ENCODE assay signal across 25 cellular contexts in the genomic region with DNA sequence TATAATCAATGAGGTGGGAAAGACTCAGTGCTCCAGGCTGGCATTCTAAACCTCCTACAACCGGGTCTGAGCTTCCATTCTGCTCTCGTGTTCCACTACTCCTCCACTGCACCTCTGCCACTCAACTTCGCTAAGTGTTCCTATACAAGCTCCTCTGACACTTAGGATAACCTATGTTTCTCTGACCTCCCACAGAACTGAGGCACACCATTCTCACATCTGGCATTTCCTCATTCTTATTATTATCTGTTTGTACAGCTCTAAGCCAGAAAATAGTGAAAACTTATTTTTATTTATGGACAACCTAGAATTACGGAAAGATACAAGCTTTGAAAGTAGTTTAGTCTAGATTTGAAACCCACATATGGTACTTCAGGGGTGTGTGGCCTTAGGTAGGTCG.
DNase-seq lines count a peak whose midpoint lies in the region; FAIRE-seq and TF ChIP-seq lines count a peak whose summit lies in the region.
"Had no signal": no experiment of that assay in that cellular context is flagged by ENCODE, and none has a peak within 500 bp of the region (broad histone marks: within the 10 kb centered on the region; RNA-seq: fewer than 3 reads in every experiment).

No MANE protein-coding gene starts in this region.

- no peak for TF ChIP-seq POLR2A in GM12892 (IDR thresholded peaks at IDR 0.05; ENCODE audit: low read depth, low read length)

- H3K4me3 Mint-ChIP-seq in endodermal cell (no peak overlapping the region), Caco-2 (ENCODE audit: unreplicated experiment) (no peak overlapping the region)
- H3K4me3 Mint-ChIP-seq: activated CD4-positive, alpha-beta memory T cell treated with anti-CD3 and anti-CD28 coated beads for 36 hours; activated naive CD4-positive, alpha-beta T cell treated with anti-CD3 and anti-CD28 coated beads for 36 hours; activated T-helper 1 cell treated with anti-CD3 and anti-CD28 coated beads, Interleukin-12 subunit alpha, Interleukin-12 subunit beta, Interleukin-2, Interleukin-4 antibody, amounts not matched to agents 30 ng/mL and 10 ng/mL and 1 ng/mL, durations not matched to agents 14 hours and 24 hours and 36 hours; stimulated activated memory B cell treated with anti-CD40 and anti-IgM and Interleukin-4, amounts not matched to agents 10 μg/mL and 1 μg/mL and 100 μg/mL, for 72 hours; type B pancreatic cell had no signal

- DNase-seq in GM12892 (ENCODE audit: insufficient read length), result no peak
- DNase-seq in endodermal cell, result peak; percentile 45
- no peak for DNase-seq in trophoblast cell
- no peak for DNase-seq in SKM-1 treated with dmso at 0.1 percent for 144 hours (lab: John Stamatoyannopoulos, UW; ENCODE audit: unreplicated experiment)
- no peak for DNase-seq in Caco-2
- DNase-seq in GM13976 (ENCODE audit: low spot score), result no peak
- no peak for DNase-seq in activated effector memory CD4-positive, alpha-beta T cell treated with anti-CD3 and anti-CD28 coated beads, Interleukin-2, amount 50 U/mL, for 16 hours
- DNase-seq: activated CD4-positive, alpha-beta memory T cell treated with anti-CD3 and anti-CD28 coated beads for 36 hours; activated naive CD4-positive, alpha-beta T cell treated with anti-CD3 and anti-CD28 coated beads for 36 hours; amniotic stem cell; brain microvascular endothelial cell; HCEC 1CT; left colon; MV-4-11; NCI-H146; NCI-H2107; NCI-H510A; occipital lobe; RPMI8226; T-helper 1 cell had no signal

- H2BK12ac ChIP-seq in trophoblast cell (ENCODE audit: low read length), result no peak overlapping the region

- H2AFZ ChIP-seq in KMS-11 (ENCODE audit: low read depth) (no peak overlapping the region), trophoblast cell (ENCODE audit: insufficient read depth, low read length, poor library complexity) (no peak overlapping the region)

- H2BK120ac ChIP-seq in trophoblast cell (ENCODE audit: insufficient read depth, low read length, poor library complexity), result no peak overlapping the region

- H3K27me3 Mint-ChIP-seq in endodermal cell (ENCODE audit: insufficient read depth) (no peaks in the 10 kb centered on the region), Caco-2 (ENCODE audit: insufficient read depth, unreplicated experiment) (no peaks in the 10 kb centered on the region)
- H3K27me3 Mint-ChIP-seq: activated CD4-positive, alpha-beta memory T cell treated with anti-CD3 and anti-CD28 coated beads for 36 hours; stimulated activated memory B cell treated with anti-CD40 and anti-IgM and Interleukin-4, amounts not matched to agents 10 μg/mL and 1 μg/mL and 100 μg/mL, for 72 hours; type B pancreatic cell had no signal

- no peak overlapping the region for H3K23ac ChIP-seq in trophoblast cell (ENCODE audit: low read length)

- H4K8ac ChIP-seq in trophoblast cell (ENCODE audit: low read depth, low read length), result no peak overlapping the region

- H3K27ac Mint-ChIP-seq in endodermal cell (peak overlapping the region; percentile 12), Caco-2 (ENCODE audit: unreplicated experiment) (no peak overlapping the region)
- H3K27ac Mint-ChIP-seq: activated CD4-positive, alpha-beta memory T cell treated with anti-CD3 and anti-CD28 coated beads for 36 hours; activated naive CD4-positive, alpha-beta T cell treated with anti-CD3 and anti-CD28 coated beads for 36 hours; activated T-helper 1 cell treated with anti-CD3 and anti-CD28 coated beads, Interleukin-12 subunit alpha, Interleukin-12 subunit beta, Interleukin-2, Interleukin-4 antibody, amounts not matched to agents 30 ng/mL and 10 ng/mL and 1 ng/mL, durations not matched to agents 14 hours and 24 hours and 36 hours; stimulated activated memory B cell treated with anti-CD40 and anti-IgM and Interleukin-4, amounts not matched to agents 10 μg/mL and 1 μg/mL and 100 μg/mL, for 72 hours; type B pancreatic cell had no signal

- H4K91ac ChIP-seq in trophoblast cell (ENCODE audit: low read depth, low read length), result peak overlapping the region; percentile 26

- H4K12ac ChIP-seq in trophoblast cell (ENCODE audit: low read depth, low read length), result no peak overlapping the region

- FAIRE-seq in GM12892 (lab: Jason Lieb, UNC), result peak; percentile 9

- H3K9ac ChIP-seq in KMS-11 (no peak overlapping the region), endodermal cell (ENCODE audit: extremely low read depth, low read length, poor library complexity, severe bottlenecking) (no peak overlapping the region), trophoblast cell (ENCODE audit: low read length) (no peak overlapping the region)

- 94 to 100% methylated on average over 3 to 5 of the region's 5 CpGs for WGBS in endodermal cell (ENCODE audit: insufficient coverage in 1 of 2, insufficient read length in 1 of 2), 2 experiments
- WGBS in trophoblast cell (ENCODE audit: extremely low coverage, insufficient coverage, insufficient read length), result no CpG with 5 or more reads among the region's 5 CpGs

- in situ Hi-C loops in GM13976 (cut with MboI; ENCODE audit: low sequenced_read_pairs, unreplicated experiment), result no loop called here

- H3K14ac ChIP-seq in trophoblast cell (ENCODE audit: low read length), result no peak overlapping the region

- no peaks in the 10 kb centered on the region for H3K36me3 ChIP-seq in KMS-11 (ENCODE audit: insufficient read depth)
- no peaks in the 10 kb centered on the region for H3K36me3 ChIP-seq in endodermal cell (ENCODE audit: control insufficient read depth, insufficient read depth, low read length)
- H3K36me3 ChIP-seq in trophoblast cell (ENCODE audit: control insufficient read depth in 1 of 2, insufficient read depth in 2 of 2, low read length in 2 of 2), result no peaks in the 10 kb centered on the region
- H3K36me3 ChIP-seq in Caco-2 (ENCODE audit: control insufficient read depth, insufficient read depth, low read length), result no peaks in the 10 kb centered on the region
- H3K36me3 ChIP-seq: brain microvascular endothelial cell, SJSA1 had no signal

- H3K36me3 Mint-ChIP-seq in endodermal cell (ENCODE audit: low read depth), result no peaks in the 10 kb centered on the region
- peaks cover 6% of the 10 kb centered on the region for H3K36me3 Mint-ChIP-seq in Caco-2 (ENCODE audit: insufficient read depth, unreplicated experiment)
- H3K36me3 Mint-ChIP-seq: activated CD4-positive, alpha-beta memory T cell treated with anti-CD3 and anti-CD28 coated beads for 36 hours; stimulated activated memory B cell treated with anti-CD40 and anti-IgM and Interleukin-4, amounts not matched to agents 10 μg/mL and 1 μg/mL and 100 μg/mL, for 72 hours; type B pancreatic cell had no signal

- intact Hi-C loops in Caco-2 (cut with micrococcal nuclease; ENCODE audit: unreplicated experiment), result no loop called here

- no peak overlapping the region for H2AK5ac ChIP-seq in trophoblast cell (ENCODE audit: low read length)

- H3K4ac ChIP-seq in trophoblast cell (ENCODE audit: low read depth, low read length), result peak overlapping the region; percentile 65

- peaks cover 1% of the 10 kb centered on the region for H3K79me1 ChIP-seq in trophoblast cell (ENCODE audit: low read length)

- H3K27ac ChIP-seq in KMS-11, result peak overlapping the region; percentile 81; the same call in 1 of the 2 replicates
- H3K27ac ChIP-seq in endodermal cell (ENCODE audit: low read depth, low read length), result no peak overlapping the region
- no peak overlapping the region for H3K27ac ChIP-seq in trophoblast cell (ENCODE audit: low read depth, low read length)
- H3K27ac ChIP-seq: brain microvascular endothelial cell, SJSA1 had no signal

- H3K9me3 Mint-ChIP-seq in endodermal cell (no peaks in the 10 kb centered on the region), Caco-2 (ENCODE audit: unreplicated experiment) (no peaks in the 10 kb centered on the region)
- H3K9me3 Mint-ChIP-seq: activated CD4-positive, alpha-beta memory T cell treated with anti-CD3 and anti-CD28 coated beads for 36 hours; activated naive CD4-positive, alpha-beta T cell treated with anti-CD3 and anti-CD28 coated beads for 36 hours; activated T-helper 1 cell treated with anti-CD3 and anti-CD28 coated beads, Interleukin-12 subunit alpha, Interleukin-12 subunit beta, Interleukin-2, Interleukin-4 antibody, amounts not matched to agents 30 ng/mL and 10 ng/mL and 1 ng/mL, durations not matched to agents 14 hours and 24 hours and 36 hours; stimulated activated memory B cell treated with anti-CD40 and anti-IgM and Interleukin-4, amounts not matched to agents 10 μg/mL and 1 μg/mL and 100 μg/mL, for 72 hours; type B pancreatic cell had no signal

- H3K9me3 ChIP-seq in endodermal cell (ENCODE audit: control insufficient read depth, low read length) (no peaks in the 10 kb centered on the region), trophoblast cell (ENCODE audit: insufficient read depth, low read depth, low read length) (no peaks in the 10 kb centered on the region), Caco-2 (no peaks in the 10 kb centered on the region)
- H3K9me3 ChIP-seq: SJSA1 had no signal

- H4K20me1 ChIP-seq in KMS-11 (ENCODE audit: insufficient read depth), result no peaks in the 10 kb centered on the region

- POLR2A ChIA-PET in Caco-2 (lab: Charles Lee), result no interaction called here

- CTCF ChIA-PET in Caco-2 (lab: Charles Lee), result no interaction called here

- peaks cover 82% of the 10 kb centered on the region for H3K79me2 ChIP-seq in KMS-11 (ENCODE audit: insufficient read depth, low read depth)
- H3K79me2 ChIP-seq in trophoblast cell (ENCODE audit: control insufficient read depth, insufficient read depth, low read length, poor library complexity), result peaks cover 10% of the 10 kb centered on the region

- no peak overlapping the region for H3K4me3 ChIP-seq in KMS-11 (IDR thresholded peaks at IDR 0.05; ENCODE audit: insufficient read depth, low read depth, low read length)
- no peak overlapping the region for H3K4me3 ChIP-seq in endodermal cell (ENCODE audit: low read length)
- H3K4me3 ChIP-seq in trophoblast cell (ENCODE audit: low read depth, low read length), result no peak overlapping the region
- no peak overlapping the region for H3K4me3 ChIP-seq in Caco-2 (ENCODE audit: low read depth, low read length)
- H3K4me3 ChIP-seq: SJSA1 had no signal

- TF ChIP-seq CTCF in KMS-11 (conservative IDR thresholded peaks at IDR 0.05; ENCODE audit: low read depth, low read length) (no peak), endodermal cell (conservative IDR thresholded peaks at IDR 0.05) (no peak), Caco-2 (IDR thresholded peaks at IDR 0.05; ENCODE audit: insufficient read depth in 1 of 2, low read depth in 1 of 2, low read length in 1 of 2, severe bottlenecking in 1 of 2, unreplicated experiment in 1 of 2) (no peak), GM13976 (IDR thresholded peaks at IDR 0.05; ENCODE audit: borderline replicate concordance, control extremely low read depth, extremely low read depth, insufficient read depth, missing control alignments) (no peak)

- BruUV-seq in Caco-2 (replicated peaks; lab: Mats Ljungman, UMichigan), result no TSS peak

- H3K4me1 Mint-ChIP-seq in endodermal cell (peaks cover 41% of the 10 kb centered on the region), Caco-2 (ENCODE audit: low read depth, unreplicated experiment) (peaks cover 21% of the 10 kb centered on the region)

- no peak overlapping the region for H3K18ac ChIP-seq in trophoblast cell (ENCODE audit: low read length)

- H3K4me1 ChIP-seq in KMS-11 (ENCODE audit: low read depth, poor library complexity, severe bottlenecking) (peaks cover 81% of the 10 kb centered on the region), endodermal cell (ENCODE audit: control insufficient read depth, insufficient read depth, low read length) (peaks cover 9% of the 10 kb centered on the region), trophoblast cell (ENCODE audit: control insufficient read depth in 1 of 2, insufficient read depth in 2 of 2, low read length in 2 of 2) (peaks cover 10 to 16% of the 10 kb centered on the region in 2 experiments), Caco-2 (peaks cover 17% of the 10 kb centered on the region; the same call in 1 of the 2 replicates)

- H3K4me2 ChIP-seq in KMS-11 (peak overlapping the region; percentile 98; the same call in 1 of the 2 replicates), trophoblast cell (ENCODE audit: low read length) (no peak overlapping the region)

- no peak overlapping the region for H2BK5ac ChIP-seq in trophoblast cell (ENCODE audit: low read depth, low read length, poor library complexity)

- no peaks in the 10 kb centered on the region for H3K27me3 ChIP-seq in KMS-11 (ENCODE audit: insufficient read depth, low read depth)
- H3K27me3 ChIP-seq in endodermal cell (ENCODE audit: control insufficient read depth, insufficient read depth, low read length, poor library complexity, severe bottlenecking), result no peaks in the 10 kb centered on the region
- H3K27me3 ChIP-seq in trophoblast cell (ENCODE audit: insufficient read depth, low read length), result no peaks in the 10 kb centered on the region
- H3K27me3 ChIP-seq in Caco-2 (replicated peaks; ENCODE audit: control insufficient read depth, insufficient read depth, low read length), result no peaks in the 10 kb centered on the region
- H3K27me3 ChIP-seq: brain microvascular endothelial cell, SJSA1 had no signal
